In genomic region chr10:62804384-62805138, GRCh38 we compare ENCODE assay signal across 8 cellular contexts. TPM values are rescaled to one million over a fixed set of nuclear protein-coding genes. Genes with fewer than 3 reads are reported as not detected.
A peak's percentile ranks its signal among the peaks of the same experiment; 100 is the strongest.
DNase-seq lines count a peak whose midpoint lies in the region; ATAC-seq, FAIRE-seq and TF ChIP-seq lines count a peak whose summit lies in the region.

Gene ADO, plus strand, starts transcription at chr10:62804720. Its CDS starts 340 bp downstream, at chr10:62805060.

- H3K4me3 ChIP-seq in heart right ventricle = peak within 1 kb of the TSS; percentile 64 to 91 (median 84)
- peak within 1 kb of the TSS; percentile 65 to 72 for H3K4me3 ChIP-seq in uterus

- H3K36me3 ChIP-seq in heart right ventricle (peaks cover 0 to 25% (median 0%) of the 10 kb centered on the region in 9 donors), uterus (peaks cover 0 to 2% of the 10 kb centered on the region in 2 donors)

- H3K4me1 ChIP-seq in heart right ventricle (peaks cover 3 to 53% (median 41%) of the 10 kb centered on the region in 9 donors), uterus (no peaks in the 10 kb centered on the region)

- TF ChIP-seq CTCF in heart right ventricle (IDR thresholded peaks at IDR 0.05) (no peak), uterus (IDR thresholded peaks at IDR 0.05) (no peak)

- H3K27ac ChIP-seq in heart right ventricle (peak within 1 kb of the TSS; percentile 85 to 99 (median 96)), uterus (peak within 1 kb of the TSS; percentile 90 to 96)

- no peaks in the 10 kb centered on the region for H3K9me3 ChIP-seq in heart right ventricle
- H3K9me3 ChIP-seq in uterus = no peaks in the 10 kb centered on the region

- intact Hi-C loops in heart right ventricle (cut with DNase I) (loop anchor here in 3 of 10 donors (5.0 to 10.0 kb wide), 3 partner anchors 42 to 167 kb away; no protein-coding TSS in a partner anchor), posterior vena cava (cut with DNase I) (loop anchor here in 1 of 2 donors (10.0 kb wide), 1 partner anchor 830 kb away; no protein-coding TSS in a partner anchor), uterus (cut with DNase I; ENCODE audit: low total_unique reads) (no loop called here)

- ATAC-seq in HG02642 (IDR thresholded peaks at IDR 0.05; ENCODE audit: poor library complexity, unreplicated experiment) (peak; percentile 90), heart right ventricle (peak; percentile 88 to 98 (median 94))

- H3K27me3 ChIP-seq in heart right ventricle (no peaks in the 10 kb centered on the region), uterus (no peaks in the 10 kb centered on the region)

- FAIRE-seq in GM12891 (lab: Jason Lieb, UNC) = peak; percentile 95

- DNase-seq in GM12891 (ENCODE audit: insufficient read length, low spot score) = peak; percentile 76
- peak; percentile 75 for DNase-seq in NCI-H1105 (lab: John Stamatoyannopoulos, UW)
- peak; percentile 52 to 82 (median 74) for DNase-seq in T-helper 1 cell
- peak; percentile 49 for DNase-seq in amniotic stem cell (lab: John Stamatoyannopoulos, UW)
- peak; percentile 84 to 89 for DNase-seq in heart right ventricle
- DNase-seq in posterior vena cava (ENCODE audit: low spot score) = peak; percentile 96
- peak; percentile 79 to 81 for DNase-seq in uterus

- WGBS in heart right ventricle, 2 donors = 0 to 1% methylated on average over 64 to 73 of the region's 73 CpGs

- TF ChIP-seq POLR2A in GM12891 (IDR thresholded peaks at IDR 0.05; ENCODE audit: low read depth, low read length) (no peak), uterus (IDR thresholded peaks at IDR 0.05) (peak; percentile 37 to 62)

TF ChIP-seq in GM12891, 5 proteins besides CTCF, POLR2A, EP300 and RAD21:
- TF ChIP-seq SPI1 (IDR thresholded peaks at IDR 0.05; ENCODE audit: low read depth, low read length) (no peak), TAF1 (IDR thresholded peaks at IDR 0.05; ENCODE audit: low read depth, low read length) (peak; percentile 43), PAX5 (IDR thresholded peaks at IDR 0.05; ENCODE audit: insufficient read depth, low read length, severe bottlenecking) (peak; percentile 60), POU2F2 (IDR thresholded peaks at IDR 0.05; ENCODE audit: low read depth, low read length) (no peak), POLR2AphosphoS5 (IDR thresholded peaks at IDR 0.05; ENCODE audit: low read depth, low read length) (peak; percentile 69; the same call in 1 of the 2 replicates)
TF ChIP-seq in GM12891: peak in this region for 3.

RNA-seq across cellular contexts. Expression of gene ADO, which starts in this region (rescaled TPM):
- 18.6 TPM for polyA plus RNA-seq in GM12891 (2012; ENCODE audit: low read depth, missing spikeins)
- 10 to 100 TPM; 14.9 to 21.0 (median 17.5) TPM for total RNA-seq in heart right ventricle
- 10 to 100 TPM in 1 of 2 donors, 1 to 10 TPM in 1; 5.1 to 14.6 TPM for polyA plus RNA-seq in heart right ventricle
- 10 to 100 TPM; 16.4 to 20.7 TPM for total RNA-seq in posterior vena cava
- 10 to 100 TPM; 10.8 to 27.0 (median 18.9) TPM for total RNA-seq in uterus

Comparison
In these comparisons a context has a peak if more than half of its experiments do, and no peak if none do; other contexts are left out.
1. Peak in every context shown above with its lines: DNase-seq, ATAC-seq, H3K4me3 ChIP-seq and H3K27ac ChIP-seq.